ENCODE assay signal across 15 cellular contexts in genomic region chr20:33559994-33560393, GRCh38.
"Had no signal": no experiment of that assay in that cellular context is flagged by ENCODE, and none has a peak within 500 bp of the region (broad histone marks: within the 10 kb centered on the region; RNA-seq: fewer than 3 reads in every experiment).

No MANE protein-coding gene starts in this region.

- H3K9ac ChIP-seq: parathyroid adenoma had no signal

- H3K27ac ChIP-seq: ascending aorta, hepatocyte, parathyroid adenoma, tibial artery had no signal

- FAIRE-seq: frontal cortex, kidney, small intestine had no signal

- ATAC-seq: activated CD4-positive, alpha-beta T cell treated with anti-CD3 and anti-CD28 coated beads for 36 hours; activated CD8-positive, alpha-beta T cell treated with anti-CD3 and anti-CD28 coated beads for 36 hours; activated naive CD8-positive, alpha-beta T cell treated with anti-CD3 and anti-CD28 coated beads, Interleukin-2, amount 50 U/mL, for 24 hours; left ventricle myocardium superior had no signal

- H3K36me3 ChIP-seq: ascending aorta had no signal

- H3K4me3 ChIP-seq: ascending aorta, hepatocyte, tibial artery had no signal

- H3K27me3 ChIP-seq: ascending aorta, hepatocyte, tibial artery had no signal

- H3K9me3 ChIP-seq: ascending aorta, tibial artery had no signal

- DNase-seq: activated CD4-positive, alpha-beta T cell treated with anti-CD3 and anti-CD28 coated beads for 36 hours; activated CD8-positive, alpha-beta memory T cell treated with anti-CD3 and anti-CD28 coated beads, Interleukin-2, amount 50 U/mL, for 4 hours; activated CD8-positive, alpha-beta T cell treated with anti-CD3 and anti-CD28 coated beads for 36 hours; activated naive CD8-positive, alpha-beta T cell treated with anti-CD3 and anti-CD28 coated beads, Interleukin-2, amount 50 U/mL, for 24 hours; kidney; left ventricle myocardium superior; mesendoderm; retina; small intestine; T-helper 1 cell; tibial artery had no signal
